In genomic region chr9:136974834-136975535, GRCh38 we compare ENCODE assay signal across 17 cellular contexts. TPM values are rescaled to one million over a fixed set of nuclear protein-coding genes. Genes with fewer than 3 reads are reported as not detected.
DNase-seq lines count a peak whose midpoint lies in the region; ATAC-seq and TF ChIP-seq lines count a peak whose summit lies in the region.
"Had no signal": no experiment of that assay in that cellular context is flagged by ENCODE, and none has a peak within 500 bp of the region (broad histone marks: within the 10 kb centered on the region; RNA-seq: fewer than 3 reads in every experiment).

No MANE protein-coding gene starts in this region.

- H3K27ac Mint-ChIP-seq in activated naive CD8-positive, alpha-beta T cell treated with anti-CD3 and anti-CD28 coated beads, Interleukin-2, amount 50 U/mL, for 24 hours: no peak overlapping the region
- H3K27ac Mint-ChIP-seq: activated T-cell treated with anti-CD3 and anti-CD28 coated beads, Interleukin-2, amount 50 U/mL, for 72 hours; HFFc6 had no signal

- H3K9me3 ChIP-seq in liver (ENCODE audit: control insufficient read depth in 4 of 4, low read length in 3 of 4): no peaks in the 10 kb centered on the region
- no peaks in the 10 kb centered on the region for H3K9me3 ChIP-seq in right lobe of liver
- no peaks in the 10 kb centered on the region for H3K9me3 ChIP-seq in sigmoid colon
- H3K9me3 ChIP-seq: BE2C had no signal

- no peaks in the 10 kb centered on the region for H3K36me3 Mint-ChIP-seq in activated naive CD8-positive, alpha-beta T cell treated with anti-CD3 and anti-CD28 coated beads, Interleukin-2, amount 50 U/mL, for 24 hours (ENCODE audit: low read depth)
- H3K36me3 Mint-ChIP-seq: brain had no signal

- peaks cover 2% of the 10 kb centered on the region for H3K27me3 Mint-ChIP-seq in activated naive CD8-positive, alpha-beta T cell treated with anti-CD3 and anti-CD28 coated beads, Interleukin-2, amount 50 U/mL, for 24 hours

- peak overlapping the region; percentile 24 for H3K4me3 Mint-ChIP-seq in activated naive CD8-positive, alpha-beta T cell treated with anti-CD3 and anti-CD28 coated beads, Interleukin-2, amount 50 U/mL, for 24 hours
- H3K4me3 Mint-ChIP-seq: activated T-cell treated with anti-CD3 and anti-CD28 coated beads, Interleukin-2, amount 50 U/mL, for 72 hours; HFFc6 had no signal

- H3K9me3 Mint-ChIP-seq in activated naive CD8-positive, alpha-beta T cell treated with anti-CD3 and anti-CD28 coated beads, Interleukin-2, amount 50 U/mL, for 24 hours: no peaks in the 10 kb centered on the region
- H3K9me3 Mint-ChIP-seq: activated T-cell treated with anti-CD3 and anti-CD28 coated beads, Interleukin-2, amount 50 U/mL, for 72 hours; brain; HFFc6 had no signal

- H3K27ac ChIP-seq in liver (ENCODE audit: low read depth in 1 of 2, low read length in 2 of 2) (no peak overlapping the region), right lobe of liver (no peak overlapping the region), sigmoid colon (peak overlapping the region in 1 of 4 donors; percentile 27)

- H3K36me3 ChIP-seq in liver (ENCODE audit: control insufficient read depth in 4 of 4, insufficient read depth in 3 of 4, low read depth in 1 of 4, low read length in 3 of 4) (no peaks in the 10 kb centered on the region), right lobe of liver (no peaks in the 10 kb centered on the region), sigmoid colon (no peaks in the 10 kb centered on the region)
- H3K36me3 ChIP-seq: BE2C had no signal

- peaks cover 15% of the 10 kb centered on the region for H3K4me1 Mint-ChIP-seq in activated naive CD8-positive, alpha-beta T cell treated with anti-CD3 and anti-CD28 coated beads, Interleukin-2, amount 50 U/mL, for 24 hours

- no peak for TF ChIP-seq RAD21 in liver (IDR thresholded peaks at IDR 0.05)

- H3K27me3 ChIP-seq in liver (ENCODE audit: control insufficient read depth in 4 of 4, insufficient read depth in 4 of 4, low read length in 3 of 4): no peaks in the 10 kb centered on the region
- no peaks in the 10 kb centered on the region for H3K27me3 ChIP-seq in right lobe of liver
- peaks cover 0 to 22% (median 6%) of the 10 kb centered on the region in 3 donors for H3K27me3 ChIP-seq in sigmoid colon
- H3K27me3 ChIP-seq: BE2C had no signal

- TF ChIP-seq CTCF in liver (IDR thresholded peaks at IDR 0.05; ENCODE audit: low read depth, low read length, missing input control) (no peak), right lobe of liver (IDR thresholded peaks at IDR 0.05) (no peak), sigmoid colon (IDR thresholded peaks at IDR 0.05) (no peak)

- no peak for ATAC-seq in right lobe of liver
- no peak for ATAC-seq in activated naive CD8-positive, alpha-beta T cell treated with anti-CD3 and anti-CD28 coated beads, Interleukin-2, amount 50 U/mL, for 24 hours
- ATAC-seq: stimulated activated naive CD8-positive, alpha-beta T cell treated with anti-CD3 and anti-CD28 coated beads, Interleukin-15, Interleukin-2, amounts not matched to agents 100 U/mL and 50 U/mL, for 24 hours had no signal

- no peak for TF ChIP-seq POLR2A in right lobe of liver (IDR thresholded peaks at IDR 0.05)
- TF ChIP-seq POLR2A in sigmoid colon (IDR thresholded peaks at IDR 0.05): no peak

- no peak for TF ChIP-seq EP300 in sigmoid colon (IDR thresholded peaks at IDR 0.05)

- H3K4me3 ChIP-seq in liver (ENCODE audit: low read depth in 1 of 3, low read length in 3 of 3) (no peak overlapping the region), right lobe of liver (no peak overlapping the region), sigmoid colon (no peak overlapping the region)

- H3K9ac ChIP-seq in liver (ENCODE audit: low read depth in 1 of 2, low read length in 2 of 2): no peak overlapping the region

- DNase-seq in right lobe of liver (no peak), kidney tubule cell (ENCODE audit: low spot score) (peak; percentile 29), sigmoid colon (no peak), hepatic stellate cell (ENCODE audit: low spot score) (no peak), SIG-M5 treated with dmso at 0.1 percent for 504 hours (lab: John Stamatoyannopoulos, UW; ENCODE audit: unreplicated experiment) (no peak), ecto neural progenitor cell (ENCODE audit: low spot score) (no peak)
- no peak for DNase-seq in activated naive CD8-positive, alpha-beta T cell treated with anti-CD3 and anti-CD28 coated beads, Interleukin-2, amount 50 U/mL, for 24 hours
- DNase-seq: BE2C; HFFc6; NCI-H1092 treated with DMSO at 0.1 percent for 48 hours; NCI-H510A; retina; stimulated activated CD4-positive, alpha-beta T cell treated with anti-CD3 and anti-CD28 coated beads, Interleukin-4, amount 100 ng/mL, for 4 hours had no signal

- intact Hi-C loops in right lobe of liver (cut with DNase I) (no loop called here), sigmoid colon (cut with DNase I) (no loop called here)

- H3K4me1 ChIP-seq in liver (ENCODE audit: control insufficient read depth in 4 of 4, insufficient read depth in 4 of 4, low read length in 3 of 4) (peaks cover 0 to 6% (median 3%) of the 10 kb centered on the region in 4 donors), right lobe of liver (no peaks in the 10 kb centered on the region), sigmoid colon (peaks cover 0 to 15% (median 12%) of the 10 kb centered on the region in 4 donors)
- H3K4me1 ChIP-seq: BE2C had no signal

- 72% methylated on average over 15 of the region's 15 CpGs for WGBS in liver
- WGBS in right lobe of liver (ENCODE audit: insufficient coverage, low coverage, low lambda C conversion rate, missing lambda C conversion rate): 60% methylated on average over 1 of the region's 15 CpGs
- WGBS in sigmoid colon, 2 donors: 41 to 60% methylated on average over 15 of the region's 15 CpGs

TF ChIP-seq in liver, 16 proteins besides CTCF, POLR2A, EP300 and RAD21:
- TF ChIP-seq FOXA1 (IDR thresholded peaks at IDR 0.05) (no peak), JUND (IDR thresholded peaks at IDR 0.05) (no peak), NR2F2 (IDR thresholded peaks at IDR 0.05) (peak; percentile 40), HNF4G (IDR thresholded peaks at IDR 0.05) (no peak)

RNA-seq across cellular contexts. Expression of gene PTGDS, which starts 2.3 kb away (rescaled TPM):
- 1 to 10 TPM in 1 of 2 donors, under 1 TPM in 1; 0.23 to 5.4 TPM for total RNA-seq in liver
- 10 to 100 TPM in 1 of 2 donors, 1 to 10 TPM in 1; 7.4 to 15.2 TPM for polyA plus RNA-seq in liver
- total RNA-seq in right lobe of liver: 10 to 100 TPM in 2 of 6 experiments, 1 to 10 TPM in 4; 4.3 to 21.9 (median 6.0) TPM
- 10 to 100 TPM; 11.8 to 36.6 (median 32.4) TPM for total RNA-seq in sigmoid colon
- 100 to 1,000 TPM in 1 of 3 donors, 10 to 100 TPM in 1, 1 to 10 TPM in 1; 8.3 to 218 (median 24.0) TPM for polyA plus RNA-seq in sigmoid colon
- total RNA-seq: activated T-cell treated with anti-CD3 and anti-CD28 coated beads, Interleukin-2, amount 50 U/mL, for 72 hours; HFFc6 had no signal

RNA-seq across cellular contexts. Expression of gene LCNL1, which starts 7.8 kb away (rescaled TPM):
- total RNA-seq in liver (under 1 TPM in 1 of 2 donors, not detected in 1; 0.08 TPM), right lobe of liver (not detected), sigmoid colon (1 to 10 TPM in 1 of 4 donors, under 1 TPM in 3; 0.14 to 1.1 (median 0.43) TPM)
- polyA plus RNA-seq in liver (under 1 TPM in 1 of 2 donors, not detected in 1; 0.01 TPM), sigmoid colon (under 1 TPM in 1 of 3 donors, not detected in 2; 0.50 TPM)
- total RNA-seq: activated T-cell treated with anti-CD3 and anti-CD28 coated beads, Interleukin-2, amount 50 U/mL, for 72 hours; HFFc6 had no signal

RNA-seq across cellular contexts. Expression of gene PAXX, which starts 17.2 kb away (rescaled TPM):
- total RNA-seq in liver: 1 to 10 TPM; 7.3 to 9.0 TPM
- polyA plus RNA-seq in liver: 10 to 100 TPM; 29.4 to 34.1 TPM
- total RNA-seq in right lobe of liver: 10 to 100 TPM; 13.8 to 34.5 (median 23.3) TPM
- total RNA-seq in sigmoid colon: 10 to 100 TPM; 28.0 to 38.0 (median 36.2) TPM
- 10 to 100 TPM; 28.4 to 80.9 (median 40.8) TPM for polyA plus RNA-seq in sigmoid colon

RNA-seq across cellular contexts. Expression of gene CLIC3, which starts 21.4 kb away (rescaled TPM):
- total RNA-seq in liver: under 1 TPM; 0.33 to 0.42 TPM
- under 1 TPM; 0.38 to 0.83 TPM for polyA plus RNA-seq in liver
- total RNA-seq in right lobe of liver: under 1 TPM in 2 of 6 experiments, not detected in 4; 0.37 to 0.51 TPM
- 1 to 10 TPM in 1 of 4 donors, not detected in 3; 1.4 TPM for total RNA-seq in sigmoid colon
- 1 to 10 TPM in 1 of 3 donors, not detected in 2; 4.7 TPM for polyA plus RNA-seq in sigmoid colon

RNA-seq across cellular contexts. Expression of gene LCN12, which starts 22.9 kb away (rescaled TPM):
- total RNA-seq in liver: 1 to 10 TPM; 2.3 to 5.2 TPM
- 10 to 100 TPM in 1 of 2 donors, 1 to 10 TPM in 1; 7.3 to 12.2 TPM for polyA plus RNA-seq in liver
- total RNA-seq in right lobe of liver: 10 to 100 TPM in 5 of 6 experiments, 1 to 10 TPM in 1; 2.7 to 36.4 (median 20.3) TPM
- total RNA-seq in sigmoid colon: 1 to 10 TPM in 1 of 4 donors, not detected in 3; 1.2 TPM
- 1 to 10 TPM in 1 of 3 donors, not detected in 2; 3.0 TPM for polyA plus RNA-seq in sigmoid colon
